10 cellular contexts compared by ENCODE assay signal in genomic region chr4:143399113-143399949, GRCh38.
DNase-seq lines count a peak whose midpoint lies in the region; ATAC-seq and TF ChIP-seq lines count a peak whose summit lies in the region.
"Had no signal": no experiment of that assay in that cellular context is flagged by ENCODE, and none has a peak within 500 bp of the region (broad histone marks: within the 10 kb centered on the region; RNA-seq: fewer than 3 reads in every experiment).

No MANE protein-coding gene starts in this region.

- CTCF ChIA-PET in Caco-2 (lab: Charles Lee) (no interaction called here), OCI-LY7 (lab: Charles Lee; ENCODE audit: unreplicated experiment) (no interaction called here)

- no peaks in the 10 kb centered on the region for H3K9me3 Mint-ChIP-seq in Caco-2 (ENCODE audit: unreplicated experiment)
- no peaks in the 10 kb centered on the region for H3K9me3 Mint-ChIP-seq in endodermal cell
- H3K9me3 Mint-ChIP-seq: natural killer cell treated with Interleukin-12 subunit alpha and Interleukin-12 subunit beta and Interleukin-15 and Interleukin-18, amount 100 ng/mL, for 72 hours had no signal

- no peak overlapping the region for H3K4ac ChIP-seq in neuronal stem cell (ENCODE audit: low read length)

- no peak overlapping the region for H3K23ac ChIP-seq in neuronal stem cell (ENCODE audit: low read depth, low read length, poor library complexity)

- H2AK5ac ChIP-seq in neuronal stem cell (ENCODE audit: low read depth, low read length), result no peak overlapping the region

- H3K27ac Mint-ChIP-seq in Caco-2 (ENCODE audit: unreplicated experiment), result no peak overlapping the region
- peak overlapping the region; percentile 76 for H3K27ac Mint-ChIP-seq in endodermal cell
- H3K27ac Mint-ChIP-seq: natural killer cell treated with Interleukin-12 subunit alpha and Interleukin-12 subunit beta and Interleukin-15 and Interleukin-18, amount 100 ng/mL, for 72 hours had no signal

- H2BK15ac ChIP-seq in neuronal stem cell (ENCODE audit: low read length), result no peak overlapping the region

- H3K27ac ChIP-seq in OCI-LY7 (ENCODE audit: low read depth, low read length, poor library complexity, severe bottlenecking), result peak overlapping the region; percentile 97
- H3K27ac ChIP-seq in endodermal cell (ENCODE audit: low read depth, low read length), result no peak overlapping the region
- no peak overlapping the region for H3K27ac ChIP-seq in neuronal stem cell (replicated peaks; ENCODE audit: low read length)
- H3K27ac ChIP-seq: SK-N-MC had no signal

- H3K18ac ChIP-seq in neuronal stem cell (ENCODE audit: low read length), result no peak overlapping the region

- no peaks in the 10 kb centered on the region for H3K36me3 ChIP-seq in Caco-2 (ENCODE audit: control insufficient read depth, insufficient read depth, low read length)
- peaks cover 41% of the 10 kb centered on the region for H3K36me3 ChIP-seq in OCI-LY7 (ENCODE audit: insufficient read depth, low read length)
- no peaks in the 10 kb centered on the region for H3K36me3 ChIP-seq in endodermal cell (ENCODE audit: control insufficient read depth, insufficient read depth, low read length)
- H3K36me3 ChIP-seq in neuronal stem cell (replicated peaks in 1 of 2; ENCODE audit: control insufficient read depth in 2 of 2, insufficient read depth in 2 of 2, low read length in 2 of 2), result no peaks in the 10 kb centered on the region

- WGBS in endodermal cell (ENCODE audit: insufficient coverage in 1 of 2, insufficient read length in 1 of 2), 2 experiments, result 73 to 96% methylated on average over 3 to 5 of the region's 5 CpGs
- no CpG with 5 or more reads among the region's 5 CpGs for WGBS in neuronal stem cell (ENCODE audit: extremely low coverage in 2 of 2, insufficient read length in 2 of 2, insufficient replicate concordance in 1 of 2), 2 donors

- no peak overlapping the region for H3K4me3 ChIP-seq in Caco-2 (ENCODE audit: low read depth, low read length)
- peak overlapping the region; percentile 12 for H3K4me3 ChIP-seq in OCI-LY7 (ENCODE audit: low read depth, low read length, poor library complexity, severe bottlenecking)
- H3K4me3 ChIP-seq in endodermal cell (ENCODE audit: low read length), result no peak overlapping the region
- no peak overlapping the region for H3K4me3 ChIP-seq in neuronal stem cell (ENCODE audit: low read length in 2 of 2)
- H3K4me3 ChIP-seq: SK-N-MC had no signal

- H3K79me1 ChIP-seq in neuronal stem cell (ENCODE audit: low read depth, low read length), result no peaks in the 10 kb centered on the region

- no peak overlapping the region for H4K91ac ChIP-seq in neuronal stem cell (ENCODE audit: low read depth, low read length, poor library complexity)

- no peak overlapping the region for H2AFZ ChIP-seq in OCI-LY7 (ENCODE audit: low read length)
- no peak overlapping the region for H2AFZ ChIP-seq in neuronal stem cell (ENCODE audit: low read length)

- H3K9me2 ChIP-seq in OCI-LY7 (ENCODE audit: insufficient read depth, low read length), result no peaks in the 10 kb centered on the region

- H3K36me3 Mint-ChIP-seq in Caco-2 (ENCODE audit: insufficient read depth, unreplicated experiment) (peaks cover 6% of the 10 kb centered on the region), endodermal cell (ENCODE audit: low read depth) (no peaks in the 10 kb centered on the region)
- H3K36me3 Mint-ChIP-seq: natural killer cell treated with Interleukin-12 subunit alpha and Interleukin-12 subunit beta and Interleukin-15 and Interleukin-18, amount 100 ng/mL, for 72 hours had no signal

- intact Hi-C loops in Caco-2 (cut with micrococcal nuclease; ENCODE audit: unreplicated experiment), result loop anchor here (2.0 kb wide), 1 partner anchor 63 kb away; the partner anchor contains the start of gene GAB1
- intact Hi-C loops in OCI-LY7 (cut with micrococcal nuclease; ENCODE audit: unreplicated experiment), result loop anchor here (1.0 to 5.0 kb wide), 2 partner anchors 83 to 113 kb away; partner anchors contain the start of gene SMARCA5

- ATAC-seq in GM19023 (IDR thresholded peaks at IDR 0.05; ENCODE audit: unreplicated experiment), result peak; percentile 47
- ATAC-seq in HG03378 (IDR thresholded peaks at IDR 0.05; ENCODE audit: unreplicated experiment), result peak; percentile 58
- ATAC-seq in omental fat pad (ENCODE audit: low FRiP score), result no peak

- TF ChIP-seq CTCF in Caco-2 (IDR thresholded peaks at IDR 0.05; ENCODE audit: insufficient read depth in 1 of 2, low read depth in 1 of 2, low read length in 1 of 2, severe bottlenecking in 1 of 2, unreplicated experiment in 1 of 2) (peak; percentile 57 to 58), OCI-LY7 (conservative IDR thresholded peaks at IDR 0.05; ENCODE audit: low read length) (peak; percentile 97), endodermal cell (conservative IDR thresholded peaks at IDR 0.05) (peak; percentile 87), omental fat pad (IDR thresholded peaks at IDR 0.05) (no peak)

- H4K20me1 ChIP-seq in OCI-LY7 (ENCODE audit: insufficient read depth, low read length), result no peaks in the 10 kb centered on the region

- BruUV-seq in Caco-2 (replicated peaks; lab: Mats Ljungman, UMichigan), result no TSS peak
- BruUV-seq in OCI-LY7 (replicated peaks; lab: Mats Ljungman, UMichigan), result no TSS peak

- no peak overlapping the region for H2BK12ac ChIP-seq in neuronal stem cell (ENCODE audit: low read length)

- no peaks in the 10 kb centered on the region for H3K27me3 ChIP-seq in Caco-2 (replicated peaks; ENCODE audit: control insufficient read depth, insufficient read depth, low read length)
- no peaks in the 10 kb centered on the region for H3K27me3 ChIP-seq in endodermal cell (ENCODE audit: control insufficient read depth, insufficient read depth, low read length, poor library complexity, severe bottlenecking)
- no peaks in the 10 kb centered on the region for H3K27me3 ChIP-seq in neuronal stem cell (ENCODE audit: control insufficient read depth in 3 of 3, insufficient read depth in 3 of 3, low read depth in 1 of 3, low read length in 3 of 3)

- H3K4me2 ChIP-seq in OCI-LY7 (ENCODE audit: low read length), result peak overlapping the region; percentile 51
- H3K4me2 ChIP-seq in neuronal stem cell (ENCODE audit: insufficient read depth, low read length, poor library complexity, severe bottlenecking), result no peak overlapping the region

- peaks cover 96% of the 10 kb centered on the region for H3K79me2 ChIP-seq in OCI-LY7 (ENCODE audit: insufficient read depth, low read depth, low read length)

- H3K4me1 Mint-ChIP-seq in Caco-2 (ENCODE audit: low read depth, unreplicated experiment) (peaks cover 14% of the 10 kb centered on the region), endodermal cell (peaks cover 11% of the 10 kb centered on the region)

- H4K8ac ChIP-seq in neuronal stem cell (ENCODE audit: low read depth, low read length), result no peak overlapping the region

- H3K27me3 Mint-ChIP-seq in Caco-2 (ENCODE audit: insufficient read depth, unreplicated experiment), result no peaks in the 10 kb centered on the region
- H3K27me3 Mint-ChIP-seq in endodermal cell (ENCODE audit: insufficient read depth), result no peaks in the 10 kb centered on the region

- H3K14ac ChIP-seq in neuronal stem cell (ENCODE audit: low read length), result no peak overlapping the region

- H3K9me3 ChIP-seq in Caco-2 (no peaks in the 10 kb centered on the region), OCI-LY7 (ENCODE audit: low read length) (no peaks in the 10 kb centered on the region), endodermal cell (ENCODE audit: control insufficient read depth, low read length) (no peaks in the 10 kb centered on the region), neuronal stem cell (replicated peaks in 1 of 2; ENCODE audit: control insufficient read depth in 2 of 2, insufficient read depth in 1 of 2, low read depth in 1 of 2, low read length in 2 of 2) (no peaks in the 10 kb centered on the region)

- POLR2A ChIA-PET in Caco-2 (lab: Charles Lee) (no interaction called here), OCI-LY7 (lab: Charles Lee) (interaction anchor here (0.6 to 11.5 kb wide), 3 partner anchors 16 to 24 kb away, joined by 3 to 364 read pairs (median 3); no protein-coding TSS in a partner anchor)

- no peak overlapping the region for H3K4me3 Mint-ChIP-seq in Caco-2 (ENCODE audit: unreplicated experiment)
- H3K4me3 Mint-ChIP-seq in endodermal cell, result no peak overlapping the region
- H3K4me3 Mint-ChIP-seq: natural killer cell treated with Interleukin-12 subunit alpha and Interleukin-12 subunit beta and Interleukin-15 and Interleukin-18, amount 100 ng/mL, for 72 hours had no signal

- DNase-seq in Caco-2, result peak in 1 of 2 experiments; percentile 35
- peak; percentile 72 for DNase-seq in OCI-LY7 (ENCODE audit: low spot score)
- no peak for DNase-seq in endodermal cell
- DNase-seq in neuronal stem cell (ENCODE audit: low spot score), result peak; percentile 32
- no peak for DNase-seq in NCI-H2196 (lab: John Stamatoyannopoulos, UW; ENCODE audit: unreplicated experiment)
- no peak for DNase-seq in omental fat pad (ENCODE audit: low spot score)

- no peak overlapping the region for H2BK120ac ChIP-seq in neuronal stem cell (ENCODE audit: low read depth, low read length)

- no peaks in the 10 kb centered on the region for H3K4me1 ChIP-seq in Caco-2
- H3K4me1 ChIP-seq in OCI-LY7 (ENCODE audit: insufficient read depth, low read length, poor library complexity, severe bottlenecking), result peaks cover 99% of the 10 kb centered on the region
- H3K4me1 ChIP-seq in endodermal cell (ENCODE audit: control insufficient read depth, insufficient read depth, low read length), result no peaks in the 10 kb centered on the region
- H3K4me1 ChIP-seq in neuronal stem cell (ENCODE audit: control insufficient read depth in 2 of 2, insufficient read depth in 1 of 2, low read depth in 1 of 2, low read length in 2 of 2), result no peaks in the 10 kb centered on the region

- H2BK5ac ChIP-seq in neuronal stem cell (ENCODE audit: low read length), result no peak overlapping the region

- H3K9ac ChIP-seq in endodermal cell (ENCODE audit: extremely low read depth, low read length, poor library complexity, severe bottlenecking) (no peak overlapping the region), neuronal stem cell (ENCODE audit: low read depth, low read length, poor library complexity) (no peak overlapping the region)

Comparison
In these comparisons a context has a peak if more than half of its experiments do, and no peak if none do; other contexts are left out.
1. DNase-seq: peak in OCI-LY7 (single experiment) and neuronal stem cell (single experiment); none in endodermal cell (single experiment), NCI-H2196 (single experiment) and omental fat pad (single experiment).
2. CTCF ChIP-seq: peak in Caco-2 (2 of 2), OCI-LY7 (single experiment) and endodermal cell (single experiment); none in omental fat pad (0 of 3).